34 cellular contexts compared by ENCODE assay signal in the genomic region with DNA sequence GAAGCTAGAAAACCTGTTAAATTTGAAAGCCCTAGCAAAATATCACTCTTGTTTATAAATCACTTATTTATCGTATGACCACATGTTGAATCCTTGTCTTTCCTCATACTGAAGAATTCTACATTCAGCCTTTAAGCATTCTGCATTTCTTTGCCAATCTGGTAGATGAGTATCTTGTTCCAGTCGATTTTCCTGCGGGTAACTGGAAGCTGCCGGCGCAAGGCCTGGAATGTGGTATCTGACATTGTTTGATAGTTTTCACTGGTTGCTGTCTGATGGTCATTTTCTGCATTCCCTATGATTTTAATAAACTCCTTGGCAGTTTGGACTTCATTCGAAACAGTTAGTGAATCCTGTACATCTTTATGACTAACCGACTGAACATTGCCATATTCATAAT. TPM values are rescaled to one million over a fixed set of nuclear protein-coding genes. Genes with fewer than 3 reads are reported as not detected.
"Had no signal": no experiment of that assay in that cellular context is flagged by ENCODE, and none has a peak within 500 bp of the region (broad histone marks: within the 10 kb centered on the region; RNA-seq: fewer than 3 reads in every experiment).

No MANE protein-coding gene starts in this region.

- H3K4me1 ChIP-seq: adrenal gland, ascending aorta, breast epithelium, esophagus squamous epithelium had no signal

- ATAC-seq: activated CD4-positive, alpha-beta T cell treated with anti-CD3 and anti-CD28 coated beads for 36 hours; activated CD8-positive, alpha-beta memory T cell treated with anti-CD3 and anti-CD28 coated beads, Interleukin-2, amount 10 ng/mL, durations not matched to agents 7 days and 5 days; activated CD8-positive, alpha-beta T cell treated with anti-CD3 and anti-CD28 coated beads, Interleukin-2, amount 10 ng/mL, durations not matched to agents 7 days and 5 days; activated naive CD8-positive, alpha-beta T cell treated with anti-CD3 and anti-CD28 coated beads, Interleukin-2, amount 50 U/mL, for 24 hours; effector memory CD8-positive, alpha-beta T cell had no signal

- FAIRE-seq: colon, frontal cortex had no signal

- H3K9me3 ChIP-seq: adrenal gland, ascending aorta, breast epithelium, esophagus squamous epithelium had no signal

- DNase-seq: activated CD4-positive, alpha-beta memory T cell treated with anti-CD3 and anti-CD28 coated beads for 36 hours; activated CD4-positive, alpha-beta T cell treated with anti-CD3 and anti-CD28 coated beads for 36 hours; activated CD4-positive, alpha-beta T cell treated with anti-CD3 and anti-CD28 coated beads, Interleukin-2, amount 10 ng/mL, durations not matched to agents 24 days and 14 days; activated CD4-positive, CD25-positive, alpha-beta regulatory T cell; activated CD4-positive, CD25-positive, alpha-beta regulatory T cell treated with anti-CD3 and anti-CD28 coated beads, Interleukin-2, amount 50 U/mL, for 72 hours; activated CD8-positive, alpha-beta memory T cell treated with anti-CD3 and anti-CD28 coated beads, Interleukin-2, amount 10 ng/mL, durations not matched to agents 7 days and 5 days; activated CD8-positive, alpha-beta memory T cell treated with anti-CD3 and anti-CD28 coated beads, Interleukin-2, amount 50 U/mL, for 4 hours; activated CD8-positive, alpha-beta T cell treated with anti-CD3 and anti-CD28 coated beads, Interleukin-2, amount 10 ng/mL, durations not matched to agents 7 days and 5 days; activated effector memory CD4-positive, alpha-beta T cell treated with anti-CD3 and anti-CD28 coated beads, Interleukin-2, amount 50 U/mL, for 16 hours; activated naive CD4-positive, alpha-beta T cell treated with anti-CD3 and anti-CD28 coated beads for 36 hours; activated naive CD8-positive, alpha-beta T cell treated with anti-CD3 and anti-CD28 coated beads for 36 hours; activated naive CD8-positive, alpha-beta T cell treated with anti-CD3 and anti-CD28 coated beads, Interleukin-2, amount 50 U/mL, for 24 hours; activated T-cell treated with anti-CD3 and anti-CD28 coated beads, Interleukin-2, amount 50 U/mL, for 1 hour; activated T-cell treated with anti-CD3 and anti-CD28 coated beads, Interleukin-2, amount 50 U/mL, for 48 hours; adrenal gland; cortex of kidney; dermis blood vessel endothelial cell; effector CD4-positive, alpha-beta T cell; effector memory CD8-positive, alpha-beta T cell; esophagus squamous epithelium; glutamatergic neuron; T-helper 2 cell had no signal

- H3K27ac ChIP-seq: adrenal gland, ascending aorta, breast epithelium, cardiac muscle cell, epithelial cell of prostate, esophagus squamous epithelium had no signal

- H3K36me3 ChIP-seq: adrenal gland, ascending aorta, breast epithelium, cardiac muscle cell, esophagus squamous epithelium had no signal

- H3K4me3 ChIP-seq: adrenal gland, ascending aorta, breast epithelium, cardiac muscle cell, esophagus squamous epithelium had no signal

- H3K27me3 ChIP-seq: ascending aorta, cardiac muscle cell had no signal

RNA-seq across cellular contexts. Expression of gene DMRTC1B, which starts 48.8 kb away (rescaled TPM):
- total RNA-seq: activated CD4-positive, alpha-beta memory T cell treated with anti-CD3 and anti-CD28 coated beads for 36 hours; activated CD4-positive, alpha-beta T cell treated with anti-CD3 and anti-CD28 coated beads, Interleukin-2, amount 10 ng/mL, durations not matched to agents 24 days and 14 days; activated CD8-positive, alpha-beta memory T cell treated with anti-CD3 and anti-CD28 coated beads for 36 hours; activated CD8-positive, alpha-beta memory T cell treated with anti-CD3 and anti-CD28 coated beads, Interleukin-2, amount 10 ng/mL, durations not matched to agents 7 days and 5 days; activated naive CD4-positive, alpha-beta T cell treated with anti-CD3 and anti-CD28 coated beads for 36 hours; activated naive CD8-positive, alpha-beta T cell treated with anti-CD3 and anti-CD28 coated beads for 36 hours; activated T-helper 1 cell treated with anti-CD3 and anti-CD28 coated beads, Interleukin-12 subunit alpha, Interleukin-12 subunit beta, Interleukin-2, Interleukin-4 antibody, amounts not matched to agents 30 ng/mL and 10 ng/mL and 1 ng/mL, durations not matched to agents 14 hours and 24 hours and 36 hours; activated T-helper 2 cell treated with anti-CD3 and anti-CD28 coated beads, Interferon-gamma antibody, Interleukin-2, Interleukin-4, amounts not matched to agents 10 μg/mL and 5 μg/mL and 100 μg/mL, durations not matched to agents 14 hours and 24 hours and 36 hours; ascending aorta; chondrocyte; dermis blood vessel endothelial cell; esophagus squamous epithelium; T-helper 1 cell treated with Interleukin-12 subunit alpha and Interleukin-12 subunit beta and Interleukin-4 antibody, amounts not matched to agents 30 ng/mL and 1 ng/mL, for 36 hours had no signal

RNA-seq across cellular contexts. Expression of gene FAM236B, which starts 54.6 kb away (rescaled TPM):
- total RNA-seq: activated CD4-positive, alpha-beta memory T cell treated with anti-CD3 and anti-CD28 coated beads for 36 hours; activated CD4-positive, alpha-beta T cell treated with anti-CD3 and anti-CD28 coated beads for 36 hours; activated CD4-positive, alpha-beta T cell treated with anti-CD3 and anti-CD28 coated beads, Interleukin-2, amount 10 ng/mL, durations not matched to agents 24 days and 14 days; activated CD8-positive, alpha-beta memory T cell treated with anti-CD3 and anti-CD28 coated beads for 36 hours; activated CD8-positive, alpha-beta memory T cell treated with anti-CD3 and anti-CD28 coated beads, Interleukin-2, amount 10 ng/mL, durations not matched to agents 7 days and 5 days; activated CD8-positive, alpha-beta T cell treated with anti-CD3 and anti-CD28 coated beads, Interleukin-2, amount 10 ng/mL, durations not matched to agents 7 days and 5 days; activated naive CD4-positive, alpha-beta T cell treated with anti-CD3 and anti-CD28 coated beads for 36 hours; activated naive CD8-positive, alpha-beta T cell treated with anti-CD3 and anti-CD28 coated beads for 36 hours; activated T-helper 1 cell treated with anti-CD3 and anti-CD28 coated beads, Interleukin-12 subunit alpha, Interleukin-12 subunit beta, Interleukin-2, Interleukin-4 antibody, amounts not matched to agents 30 ng/mL and 10 ng/mL and 1 ng/mL, durations not matched to agents 14 hours and 24 hours and 36 hours; activated T-helper 2 cell treated with anti-CD3 and anti-CD28 coated beads, Interferon-gamma antibody, Interleukin-2, Interleukin-4, amounts not matched to agents 10 μg/mL and 5 μg/mL and 100 μg/mL, durations not matched to agents 14 hours and 24 hours and 36 hours; adrenal gland; ascending aorta; breast epithelium; cardiac muscle cell; chondrocyte; dermis blood vessel endothelial cell; esophagus squamous epithelium; frontal cortex; T-helper 1 cell treated with Interleukin-12 subunit alpha and Interleukin-12 subunit beta and Interleukin-4 antibody, amounts not matched to agents 30 ng/mL and 1 ng/mL, for 36 hours had no signal
- polyA plus RNA-seq: adrenal gland, cardiac muscle cell, esophagus had no signal
